In genomic region chr11:12291767-12292166, GRCh38 we compare ENCODE assay signal across 16 cellular contexts.
DNase-seq lines count a peak whose midpoint lies in the region; ATAC-seq and TF ChIP-seq lines count a peak whose summit lies in the region.
"Had no signal": no experiment of that assay in that cellular context is flagged by ENCODE, and none has a peak within 500 bp of the region (broad histone marks: within the 10 kb centered on the region; RNA-seq: fewer than 3 reads in every experiment).

No MANE protein-coding gene starts in this region.

- H3K4me3 ChIP-seq in left ventricle myocardium inferior (no peak overlapping the region), Karpas-422 (ENCODE audit: low read length) (no peak overlapping the region)

- peaks cover under 1% of the 10 kb centered on the region for H3K36me3 Mint-ChIP-seq in activated T-helper 17 cell treated with anti-CD3 and anti-CD28 coated beads, Interleukin-2, amount 50 U/mL, for 72 hours (ENCODE audit: low read depth)

- H3K4me3 Mint-ChIP-seq in activated T-helper 17 cell treated with anti-CD3 and anti-CD28 coated beads, Interleukin-2, amount 50 U/mL, for 72 hours, result no peak overlapping the region
- H3K4me3 Mint-ChIP-seq: B cell; CD8-positive, alpha-beta memory T cell; HFFc6 had no signal

- peaks cover 12% of the 10 kb centered on the region for H3K4me1 Mint-ChIP-seq in activated T-helper 17 cell treated with anti-CD3 and anti-CD28 coated beads, Interleukin-2, amount 50 U/mL, for 72 hours

- no peaks in the 10 kb centered on the region for H4K20me1 ChIP-seq in Karpas-422 (ENCODE audit: insufficient read depth, low read depth, low read length)

- H3K9me3 ChIP-seq in left ventricle myocardium inferior (replicated peaks) (no peaks in the 10 kb centered on the region), Karpas-422 (ENCODE audit: low read length) (no peaks in the 10 kb centered on the region)

- H3K36me3 ChIP-seq in left ventricle myocardium inferior (no peaks in the 10 kb centered on the region), Karpas-422 (ENCODE audit: insufficient read depth, low read length) (no peaks in the 10 kb centered on the region)

- no peaks in the 10 kb centered on the region for H3K79me2 ChIP-seq in Karpas-422 (ENCODE audit: low read length)

- no peak for TF ChIP-seq CTCF in left ventricle myocardium inferior (IDR thresholded peaks at IDR 0.05; ENCODE audit: borderline replicate concordance)

- H3K27ac Mint-ChIP-seq in activated T-helper 17 cell treated with anti-CD3 and anti-CD28 coated beads, Interleukin-2, amount 50 U/mL, for 72 hours, result peak overlapping the region; percentile 33
- H3K27ac Mint-ChIP-seq: B cell, HFFc6 had no signal

- H2AFZ ChIP-seq in Karpas-422 (ENCODE audit: low read length), result peak overlapping the region; percentile 75

- no peaks in the 10 kb centered on the region for H3K9me2 ChIP-seq in Karpas-422 (replicated peaks; ENCODE audit: insufficient read depth, low read length)

- no peaks in the 10 kb centered on the region for H3K27me3 ChIP-seq in left ventricle myocardium inferior (ENCODE audit: low read depth)
- H3K27me3 ChIP-seq in Karpas-422 (ENCODE audit: low read length), result no peaks in the 10 kb centered on the region

- peak; percentile 61 for ATAC-seq in activated T-helper 17 cell treated with anti-CD3 and anti-CD28 coated beads, Interleukin-2, amount 50 U/mL, for 72 hours (replicated peaks)
- ATAC-seq in HG03039 (IDR thresholded peaks at IDR 0.05; ENCODE audit: unreplicated experiment), result no peak
- ATAC-seq: HepG2 had no signal

- H3K27me3 Mint-ChIP-seq in activated T-helper 17 cell treated with anti-CD3 and anti-CD28 coated beads, Interleukin-2, amount 50 U/mL, for 72 hours, result no peaks in the 10 kb centered on the region

- intact Hi-C loops in cardiac septum (cut with DNase I) (no loop called here), left ventricle myocardium inferior (cut with micrococcal nuclease) (no loop called here)

- DNase-seq in cardiac septum (ENCODE audit: low spot score) (peak; percentile 27), left ventricle myocardium inferior (no peak), Karpas-422 (no peak), NCI-H187 treated with DMSO at 0.1 percent for 48 hours (lab: John Stamatoyannopoulos, UW) (no peak), AG08395 (ENCODE audit: low spot score) (no peak)
- DNase-seq: CD8-positive, alpha-beta memory T cell; HFFc6; Kasumi-1; NCI-H2107; NCI-H345; NCI-H526 treated with DMSO at 0.1 percent for 48 hours; NK-92 treated with Interleukin-12 subunit alpha and Interleukin-12 subunit beta, amount 100 ng/mL, for 24 hours had no signal

- no peaks in the 10 kb centered on the region for H3K9me3 Mint-ChIP-seq in activated T-helper 17 cell treated with anti-CD3 and anti-CD28 coated beads, Interleukin-2, amount 50 U/mL, for 72 hours
- H3K9me3 Mint-ChIP-seq: CD8-positive, alpha-beta memory T cell; HFFc6 had no signal

- H3K4me2 ChIP-seq in Karpas-422 (ENCODE audit: low read depth, low read length, poor library complexity, severe bottlenecking), result no peak overlapping the region

- H3K4me1 ChIP-seq in left ventricle myocardium inferior, result peaks cover 22% of the 10 kb centered on the region
- H3K4me1 ChIP-seq in Karpas-422 (ENCODE audit: low read length), result peaks cover 45% of the 10 kb centered on the region

- no peak overlapping the region for H3K27ac ChIP-seq in left ventricle myocardium inferior (replicated peaks)
- no peak overlapping the region for H3K27ac ChIP-seq in Karpas-422 (ENCODE audit: low read length)

- no peak overlapping the region for H3K9ac ChIP-seq in Karpas-422 (ENCODE audit: low read length)
